14 cellular contexts compared by ENCODE assay signal in the genomic region with DNA sequence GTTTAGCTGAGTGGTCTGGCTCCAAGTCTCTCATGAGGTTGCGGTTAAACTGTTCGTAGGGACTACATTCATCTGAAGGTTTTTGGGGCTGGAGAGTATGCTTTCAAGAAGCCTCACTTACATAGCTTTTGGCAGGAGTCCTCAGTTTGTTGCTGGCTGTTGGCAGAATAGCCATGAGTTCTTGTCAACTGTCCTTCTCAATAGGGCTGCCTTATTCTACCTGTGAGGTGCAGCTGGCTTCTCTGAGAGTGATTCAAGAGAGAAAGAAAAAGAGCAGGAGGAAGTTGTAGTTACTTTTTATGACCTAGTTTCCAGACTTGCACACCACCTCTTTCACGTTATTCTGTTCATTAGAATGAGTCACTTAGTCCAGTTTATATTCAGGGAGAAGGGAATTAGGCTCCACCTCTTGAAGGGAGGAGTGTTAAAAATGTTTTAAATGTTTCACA. TPM values are rescaled to one million over a fixed set of nuclear protein-coding genes. Genes with fewer than 3 reads are reported as not detected.
DNase-seq lines count a peak whose midpoint lies in the region; ATAC-seq, FAIRE-seq and TF ChIP-seq lines count a peak whose summit lies in the region.
"Had no signal": no experiment of that assay in that cellular context is flagged by ENCODE, and none has a peak within 500 bp of the region (broad histone marks: within the 10 kb centered on the region; RNA-seq: fewer than 3 reads in every experiment).

No MANE protein-coding gene starts in this region.

- H3K4me3 Mint-ChIP-seq in WTC11: no peak overlapping the region
- H3K4me3 Mint-ChIP-seq: activated B cell treated with CpG ODN at 0.5 μM for 24 hours; activated naive CD8-positive, alpha-beta T cell treated with anti-CD3 and anti-CD28 coated beads, Interleukin-2, amount 50 U/mL, for 24 hours; natural killer cell treated with Interleukin-12 subunit alpha and Interleukin-12 subunit beta and Interleukin-15 and Interleukin-18, amount 100 ng/mL, for 72 hours had no signal

- H3K27ac ChIP-seq in epithelial cell of prostate: peak overlapping the region; percentile 49
- H3K27ac ChIP-seq: heart right ventricle, upper lobe of left lung had no signal

- H3K27me3 Mint-ChIP-seq in WTC11 (ENCODE audit: low read depth): no peaks in the 10 kb centered on the region
- H3K27me3 Mint-ChIP-seq: activated B cell treated with CpG ODN at 0.5 μM for 24 hours; activated naive CD8-positive, alpha-beta T cell treated with anti-CD3 and anti-CD28 coated beads, Interleukin-2, amount 50 U/mL, for 24 hours; natural killer cell treated with Interleukin-12 subunit alpha and Interleukin-12 subunit beta and Interleukin-15 and Interleukin-18, amount 100 ng/mL, for 72 hours had no signal

- CTCF ChIA-PET in WTC11 (lab: Charles Lee): no interaction called here

- no peaks in the 10 kb centered on the region for H3K4me1 Mint-ChIP-seq in WTC11
- H3K4me1 Mint-ChIP-seq: activated B cell treated with CpG ODN at 0.5 μM for 24 hours had no signal

- peaks cover 18% of the 10 kb centered on the region for H3K36me3 Mint-ChIP-seq in WTC11

- ATAC-seq in GM21447 (IDR thresholded peaks at IDR 0.05; ENCODE audit: unreplicated experiment) (peak; percentile 55), HG03280 (IDR thresholded peaks at IDR 0.05; ENCODE audit: unreplicated experiment) (no peak), WTC11 (no peak)
- ATAC-seq: activated naive CD8-positive, alpha-beta T cell treated with anti-CD3 and anti-CD28 coated beads, Interleukin-2, amount 50 U/mL, for 24 hours; natural killer cell treated with Interleukin-12 subunit alpha and Interleukin-12 subunit beta and Interleukin-15 and Interleukin-18, amount 100 ng/mL, for 72 hours had no signal

- no peak overlapping the region for H3K27ac Mint-ChIP-seq in WTC11
- H3K27ac Mint-ChIP-seq: activated B cell treated with CpG ODN at 0.5 μM for 24 hours; activated naive CD8-positive, alpha-beta T cell treated with anti-CD3 and anti-CD28 coated beads, Interleukin-2, amount 50 U/mL, for 24 hours had no signal

- FAIRE-seq in frontal cortex (lab: Jason Lieb, UNC): no peak

- no peaks in the 10 kb centered on the region for H3K9me3 Mint-ChIP-seq in WTC11
- H3K9me3 Mint-ChIP-seq: activated B cell treated with CpG ODN at 0.5 μM for 24 hours; activated naive CD8-positive, alpha-beta T cell treated with anti-CD3 and anti-CD28 coated beads, Interleukin-2, amount 50 U/mL, for 24 hours; natural killer cell treated with Interleukin-12 subunit alpha and Interleukin-12 subunit beta and Interleukin-15 and Interleukin-18, amount 100 ng/mL, for 72 hours had no signal

- DNase-seq in NCI-H226 (peak; percentile 11), epithelial cell of prostate (ENCODE audit: low read depth, low spot score) (peak; percentile 18), pons (ENCODE audit: low spot score) (peak; percentile 42), NCI-H1048 (lab: John Stamatoyannopoulos, UW) (no peak), frontal cortex (ENCODE audit: low spot score in 2 of 2) (no peak), WTC11 (ENCODE audit: low spot score) (no peak)
- DNase-seq: activated B cell treated with CpG ODN at 0.5 μM for 24 hours; activated naive CD8-positive, alpha-beta T cell treated with anti-CD3 and anti-CD28 coated beads, Interleukin-2, amount 50 U/mL, for 24 hours; heart right ventricle; NCI-H1092 treated with DMSO at 0.1 percent for 48 hours; upper lobe of left lung had no signal

- POLR2A ChIA-PET in WTC11 (lab: Charles Lee): no interaction called here

- TF ChIP-seq CTCF in WTC11 (IDR thresholded peaks at IDR 0.05): no peak

TF ChIP-seq in WTC11, 78 proteins besides CTCF, POLR2A, EP300 and RAD21:
- TF ChIP-seq ZNF416 (CRISPR knock-in tag; IDR thresholded peaks at IDR 0.05): no peak
- TF ChIP-seq, protein P1, sequence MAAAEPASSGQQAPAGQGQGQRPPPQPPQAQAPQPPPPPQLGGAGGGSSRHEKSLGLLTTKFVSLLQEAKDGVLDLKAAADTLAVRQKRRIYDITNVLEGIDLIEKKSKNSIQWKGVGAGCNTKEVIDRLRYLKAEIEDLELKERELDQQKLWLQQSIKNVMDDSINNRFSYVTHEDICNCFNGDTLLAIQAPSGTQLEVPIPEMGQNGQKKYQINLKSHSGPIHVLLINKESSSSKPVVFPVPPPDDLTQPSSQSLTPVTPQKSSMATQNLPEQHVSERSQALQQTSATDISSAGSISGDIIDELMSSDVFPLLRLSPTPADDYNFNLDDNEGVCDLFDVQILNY (CRISPR knock-in tag; IDR thresholded peaks at IDR 0.05): no peak
- no peak for TF ChIP-seq ZNF317 (CRISPR knock-in tag; IDR thresholded peaks at IDR 0.05; ENCODE audit: borderline replicate concordance, low read depth)

RNA-seq across cellular contexts. Expression of a gene that starts 33.2 kb away (rescaled TPM):
- total RNA-seq in frontal cortex (36.7 TPM), WTC11 (2021) (17.6 to 21.6 TPM (median 19.9 TPM) in 3 replicates)

RNA-seq across cellular contexts. Expression of a gene that starts 58.5 kb away (rescaled TPM):
- 10.2 TPM for total RNA-seq in frontal cortex
- 15.4 to 23.5 TPM (median 17.2 TPM) in 3 replicates for total RNA-seq in WTC11 (2021)

Comparison
In these comparisons a context has a peak if more than half of its experiments do, and no peak if none do; other contexts are left out.
1. DNase-seq: peak in NCI-H226 (single experiment), epithelial cell of prostate (single experiment) and pons (single experiment); none in NCI-H1048 (single experiment), frontal cortex (0 of 2) and WTC11 (single experiment).